In the genomic region with DNA sequence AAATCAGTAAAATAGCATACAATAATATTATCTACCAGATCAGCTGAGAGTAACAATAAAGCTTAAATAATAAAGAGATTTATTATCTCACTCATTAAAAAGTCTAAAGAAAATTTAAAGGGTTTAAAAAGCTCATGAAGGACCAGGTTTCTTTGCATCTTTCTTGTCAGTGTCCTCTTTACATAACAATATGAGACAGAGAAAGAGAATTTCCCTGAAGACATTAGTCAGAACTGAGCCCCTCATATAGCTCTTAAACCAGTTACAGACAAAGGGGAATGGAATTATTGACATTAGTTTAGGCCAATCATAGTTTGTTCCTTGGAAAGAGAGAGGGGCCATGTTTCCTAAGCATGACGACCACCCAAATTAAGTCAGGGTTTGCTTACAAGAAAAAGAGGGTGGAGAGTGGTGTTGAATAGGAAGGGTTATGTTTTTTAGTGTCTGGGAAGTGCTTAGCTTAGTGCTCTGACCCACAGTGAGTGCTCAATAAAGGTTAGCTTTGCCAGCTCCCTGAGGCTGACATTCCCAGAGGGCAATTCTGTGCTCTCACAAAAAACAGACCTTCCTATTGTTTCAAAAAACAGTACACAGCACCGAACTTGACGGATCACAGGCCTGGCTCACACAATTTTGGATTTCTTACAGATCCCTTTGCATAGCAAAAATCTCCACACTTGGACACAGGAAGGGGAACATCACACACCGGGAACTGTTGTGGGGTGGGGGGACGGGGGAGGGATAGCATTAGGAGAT, we compare ENCODE assay signal across 1 cellular context.
TF ChIP-seq lines count a peak whose summit lies in the region.

No MANE protein-coding gene starts in this region.

TF ChIP-seq in IMR-90, 13 proteins besides CTCF, POLR2A, EP300 and RAD21:
- TF ChIP-seq, protein P1, sequence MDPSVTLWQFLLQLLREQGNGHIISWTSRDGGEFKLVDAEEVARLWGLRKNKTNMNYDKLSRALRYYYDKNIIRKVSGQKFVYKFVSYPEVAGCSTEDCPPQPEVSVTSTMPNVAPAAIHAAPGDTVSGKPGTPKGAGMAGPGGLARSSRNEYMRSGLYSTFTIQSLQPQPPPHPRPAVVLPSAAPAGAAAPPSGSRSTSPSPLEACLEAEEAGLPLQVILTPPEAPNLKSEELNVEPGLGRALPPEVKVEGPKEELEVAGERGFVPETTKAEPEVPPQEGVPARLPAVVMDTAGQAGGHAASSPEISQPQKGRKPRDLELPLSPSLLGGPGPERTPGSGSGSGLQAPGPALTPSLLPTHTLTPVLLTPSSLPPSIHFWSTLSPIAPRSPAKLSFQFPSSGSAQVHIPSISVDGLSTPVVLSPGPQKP (IDR thresholded peaks at IDR 0.05; ENCODE audit: borderline replicate concordance, low read depth, low read length), result no peak
- TF ChIP-seq RFX5 (IDR thresholded peaks at IDR 0.05; ENCODE audit: low read depth, low read length), result no peak
